Comparison of ENCODE assay signal across 8 cellular contexts in genomic region chr10:688621-689426, GRCh38.
DNase-seq lines count a peak whose midpoint lies in the region; ATAC-seq lines count a peak whose summit lies in the region.

No MANE protein-coding gene starts in this region.

- H3K4me3 ChIP-seq in iPS-18a (ENCODE audit: low read length) (peak overlapping the region; percentile 75), skin epidermis (peak overlapping the region; percentile 45 to 65 (median 59))

- DNase-seq in NCI-H82 (lab: John Stamatoyannopoulos, UW) (peak; percentile 34), NCI-H82 treated with DMSO at 0.1 percent for 48 hours (lab: John Stamatoyannopoulos, UW; ENCODE audit: unreplicated experiment) (no peak), astrocyte of the hippocampus (ENCODE audit: low read depth, low spot score) (peak; percentile 76), middle frontal gyrus (ENCODE audit: extremely low spot score, low spot score) (no peak), cortex of kidney (lab: John Stamatoyannopoulos, UW) (no peak)

- no peak overlapping the region for H3K27ac ChIP-seq in iPS-18a (ENCODE audit: low read length)
- peak overlapping the region in 19 of 21 experiments; percentile 31 to 94 (median 79) for H3K27ac ChIP-seq in skin epidermis

- H3K27me3 ChIP-seq in iPS-18a (ENCODE audit: control insufficient read depth, insufficient read depth, low read length), result peaks cover 35% of the 10 kb centered on the region

- ATAC-seq in HG02678 (IDR thresholded peaks at IDR 0.05; ENCODE audit: unreplicated experiment), result no peak

- H3K4me1 ChIP-seq in iPS-18a (ENCODE audit: control insufficient read depth, low read depth, low read length), result peaks cover 10% of the 10 kb centered on the region

- H3K36me3 ChIP-seq in iPS-18a (ENCODE audit: control insufficient read depth, low read depth, low read length), result no peaks in the 10 kb centered on the region

- H3K9ac ChIP-seq in iPS-18a (ENCODE audit: low read length), result peak overlapping the region; percentile 67

- H3K9me3 ChIP-seq in iPS-18a (ENCODE audit: control insufficient read depth, low read depth, low read length), result no peaks in the 10 kb centered on the region

Comparison
In these comparisons a context has a peak if more than half of its experiments do, and no peak if none do; other contexts are left out.
1. DNase-seq: peak in NCI-H82 (single experiment) and astrocyte of the hippocampus (single experiment); none in NCI-H82 treated with DMSO at 0.1 percent for 48 hours (single experiment), middle frontal gyrus (single experiment) and cortex of kidney (single experiment).